ENCODE assay signal across 1 cellular context in the genomic region with DNA sequence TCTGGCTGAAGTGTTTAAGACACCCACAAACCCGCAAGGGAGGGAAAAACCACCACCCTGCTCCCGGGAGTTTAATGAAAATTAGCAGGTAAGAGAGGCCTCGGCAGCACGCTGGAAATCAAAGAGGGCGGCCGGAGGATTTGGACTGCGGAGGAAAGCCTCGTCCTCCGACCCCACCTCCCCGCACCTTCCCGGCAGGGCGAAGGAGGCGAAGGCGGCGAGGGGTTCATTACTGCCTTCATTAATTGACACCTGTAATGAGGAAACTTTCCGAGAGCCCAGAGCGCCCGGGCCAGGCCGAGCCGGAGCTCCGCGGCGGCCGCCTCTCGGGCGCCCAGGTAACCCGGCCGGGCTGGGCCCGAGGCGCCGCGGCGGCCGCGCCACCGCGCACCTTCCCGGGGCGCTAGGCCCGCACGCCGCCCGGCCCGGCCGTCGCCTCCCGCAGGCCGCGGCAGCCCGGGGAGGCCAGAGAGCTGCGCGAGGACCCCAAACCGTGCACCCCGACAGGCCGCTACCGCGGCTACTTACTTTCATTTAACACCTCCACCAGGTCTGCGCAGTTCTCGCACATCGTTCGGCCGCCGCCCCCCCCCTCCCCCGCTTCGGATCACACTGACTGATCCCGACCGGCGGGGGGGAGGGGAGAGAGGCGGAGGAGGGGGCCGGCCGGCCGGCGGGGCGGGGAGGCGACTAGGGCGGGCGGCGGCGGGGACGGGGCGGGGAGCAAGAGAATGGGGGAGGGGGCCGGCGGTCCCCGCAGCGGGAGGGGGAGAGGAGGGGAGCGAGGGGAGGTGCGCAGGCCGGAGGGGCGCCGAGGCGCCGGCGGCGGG.
TF ChIP-seq lines count a peak whose summit lies in the region.

No MANE protein-coding gene starts in this region.

TF ChIP-seq in HepG2, 621 proteins besides CTCF, POLR2A, EP300 and RAD21 (continued from another document and continues in another):
- TF ChIP-seq, protein P1, sequence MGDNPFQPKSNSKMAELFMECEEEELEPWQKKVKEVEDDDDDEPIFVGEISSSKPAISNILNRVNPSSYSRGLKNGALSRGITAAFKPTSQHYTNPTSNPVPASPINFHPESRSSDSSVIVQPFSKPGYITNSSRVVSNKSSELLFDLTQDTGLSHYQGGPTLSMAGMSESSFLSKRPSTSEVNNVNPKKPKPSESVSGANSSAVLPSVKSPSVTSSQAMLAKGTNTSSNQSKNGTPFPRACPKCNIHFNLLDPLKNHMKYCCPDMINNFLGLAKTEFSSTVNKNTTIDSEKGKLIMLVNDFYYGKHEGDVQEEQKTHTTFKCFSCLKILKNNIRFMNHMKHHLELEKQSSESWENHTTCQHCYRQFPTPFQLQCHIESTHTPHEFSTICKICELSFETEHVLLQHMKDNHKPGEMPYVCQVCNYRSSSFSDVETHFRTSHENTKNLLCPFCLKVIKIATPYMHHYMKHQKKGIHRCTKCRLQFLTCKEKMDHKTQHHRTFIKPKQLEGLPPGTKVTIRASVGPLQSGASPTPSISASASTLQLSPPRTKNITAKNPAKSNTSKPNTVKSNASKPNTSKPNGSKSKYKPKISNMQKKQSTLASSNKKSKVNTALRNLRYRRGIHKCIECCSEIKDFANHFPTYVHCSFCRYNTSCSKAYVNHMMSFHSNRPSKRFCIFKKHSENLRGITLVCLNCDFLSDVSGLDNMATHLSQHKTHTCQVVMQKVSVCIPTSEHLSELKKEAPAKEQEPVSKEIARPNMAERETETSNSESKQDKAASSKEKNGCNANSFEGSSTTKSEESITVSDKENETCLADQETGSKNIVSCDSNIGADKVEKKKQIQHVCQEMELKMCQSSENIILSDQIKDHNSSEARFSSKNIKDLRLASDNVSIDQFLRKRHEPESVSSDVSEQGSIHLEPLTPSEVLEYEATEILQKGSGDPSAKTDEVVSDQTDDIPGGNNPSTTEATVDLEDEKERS (CRISPR knock-in tag; IDR thresholded peaks at IDR 0.05) = no peak
- TF ChIP-seq THAP11 (CRISPR knock-in tag; IDR thresholded peaks at IDR 0.05) (no peak), TP53 (CRISPR knock-in tag; conservative IDR thresholded peaks at IDR 0.05) (no peak), SMAD3 (CRISPR knock-in tag; IDR thresholded peaks at IDR 0.05) (no peak), SRSF9 (IDR thresholded peaks at IDR 0.05; ENCODE audit: borderline replicate concordance, insufficient read depth, low read depth, low read length, poor library complexity, severe bottlenecking) (no peak), ZNF569 (CRISPR knock-in tag; IDR thresholded peaks at IDR 0.05; ENCODE audit: borderline replicate concordance) (no peak; the same call in 1 of the 2 replicates), TCF7 (IDR thresholded peaks at IDR 0.05; ENCODE audit: low read depth) (0 out of 2 replicates have a peak, but pooled peaks have one; percentile 15), ZNF441 (CRISPR knock-in tag; IDR thresholded peaks at IDR 0.05; ENCODE audit: borderline replicate concordance) (no peak), SMAD1 (CRISPR knock-in tag; IDR thresholded peaks at IDR 0.05; ENCODE audit: borderline replicate concordance, low read depth) (no peak), NFKBIZ (CRISPR knock-in tag; IDR thresholded peaks at IDR 0.05) (no peak), HOXA9 (CRISPR knock-in tag; IDR thresholded peaks at IDR 0.05; ENCODE audit: borderline replicate concordance) (0 out of 2 replicates have a peak, but pooled peaks have one; percentile 21), ZNF670 (CRISPR knock-in tag; IDR thresholded peaks at IDR 0.05; ENCODE audit: borderline replicate concordance) (no peak; the same call in 1 of the 2 replicates), MXD4 (CRISPR knock-in tag; IDR thresholded peaks at IDR 0.05) (no peak), ZKSCAN8 (CRISPR knock-in tag; IDR thresholded peaks at IDR 0.05; ENCODE audit: borderline replicate concordance) (no peak), NAIF1 (CRISPR knock-in tag; IDR thresholded peaks at IDR 0.05; ENCODE audit: borderline replicate concordance) (0 out of 2 replicates have a peak, but pooled peaks have one; percentile 12), KAT7 (CRISPR knock-in tag; IDR thresholded peaks at IDR 0.05; ENCODE audit: borderline replicate concordance) (0 out of 2 replicates have a peak, but pooled peaks have one; percentile 5)
- TF ChIP-seq, protein P2, sequence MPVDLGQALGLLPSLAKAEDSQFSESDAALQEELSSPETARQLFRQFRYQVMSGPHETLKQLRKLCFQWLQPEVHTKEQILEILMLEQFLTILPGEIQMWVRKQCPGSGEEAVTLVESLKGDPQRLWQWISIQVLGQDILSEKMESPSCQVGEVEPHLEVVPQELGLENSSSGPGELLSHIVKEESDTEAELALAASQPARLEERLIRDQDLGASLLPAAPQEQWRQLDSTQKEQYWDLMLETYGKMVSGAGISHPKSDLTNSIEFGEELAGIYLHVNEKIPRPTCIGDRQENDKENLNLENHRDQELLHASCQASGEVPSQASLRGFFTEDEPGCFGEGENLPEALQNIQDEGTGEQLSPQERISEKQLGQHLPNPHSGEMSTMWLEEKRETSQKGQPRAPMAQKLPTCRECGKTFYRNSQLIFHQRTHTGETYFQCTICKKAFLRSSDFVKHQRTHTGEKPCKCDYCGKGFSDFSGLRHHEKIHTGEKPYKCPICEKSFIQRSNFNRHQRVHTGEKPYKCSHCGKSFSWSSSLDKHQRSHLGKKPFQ (CRISPR knock-in tag; IDR thresholded peaks at IDR 0.05; ENCODE audit: insufficient replicate concordance) = peak; percentile 49
- TF ChIP-seq, protein P3, sequence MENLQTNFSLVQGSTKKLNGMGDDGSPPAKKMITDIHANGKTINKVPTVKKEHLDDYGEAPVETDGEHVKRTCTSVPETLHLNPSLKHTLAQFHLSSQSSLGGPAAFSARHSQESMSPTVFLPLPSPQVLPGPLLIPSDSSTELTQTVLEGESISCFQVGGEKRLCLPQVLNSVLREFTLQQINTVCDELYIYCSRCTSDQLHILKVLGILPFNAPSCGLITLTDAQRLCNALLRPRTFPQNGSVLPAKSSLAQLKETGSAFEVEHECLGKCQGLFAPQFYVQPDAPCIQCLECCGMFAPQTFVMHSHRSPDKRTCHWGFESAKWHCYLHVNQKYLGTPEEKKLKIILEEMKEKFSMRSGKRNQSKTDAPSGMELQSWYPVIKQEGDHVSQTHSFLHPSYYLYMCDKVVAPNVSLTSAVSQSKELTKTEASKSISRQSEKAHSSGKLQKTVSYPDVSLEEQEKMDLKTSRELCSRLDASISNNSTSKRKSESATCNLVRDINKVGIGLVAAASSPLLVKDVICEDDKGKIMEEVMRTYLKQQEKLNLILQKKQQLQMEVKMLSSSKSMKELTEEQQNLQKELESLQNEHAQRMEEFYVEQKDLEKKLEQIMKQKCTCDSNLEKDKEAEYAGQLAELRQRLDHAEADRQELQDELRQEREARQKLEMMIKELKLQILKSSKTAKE (CRISPR knock-in tag; IDR thresholded peaks at IDR 0.05; ENCODE audit: borderline replicate concordance) = peak; percentile 57; the same call in 1 of the 2 replicates
- TF ChIP-seq, protein P4, sequence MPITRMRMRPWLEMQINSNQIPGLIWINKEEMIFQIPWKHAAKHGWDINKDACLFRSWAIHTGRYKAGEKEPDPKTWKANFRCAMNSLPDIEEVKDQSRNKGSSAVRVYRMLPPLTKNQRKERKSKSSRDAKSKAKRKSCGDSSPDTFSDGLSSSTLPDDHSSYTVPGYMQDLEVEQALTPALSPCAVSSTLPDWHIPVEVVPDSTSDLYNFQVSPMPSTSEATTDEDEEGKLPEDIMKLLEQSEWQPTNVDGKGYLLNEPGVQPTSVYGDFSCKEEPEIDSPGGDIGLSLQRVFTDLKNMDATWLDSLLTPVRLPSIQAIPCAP (CRISPR knock-in tag; IDR thresholded peaks at IDR 0.05; ENCODE audit: low read depth) = no peak
- TF ChIP-seq, protein P5, sequence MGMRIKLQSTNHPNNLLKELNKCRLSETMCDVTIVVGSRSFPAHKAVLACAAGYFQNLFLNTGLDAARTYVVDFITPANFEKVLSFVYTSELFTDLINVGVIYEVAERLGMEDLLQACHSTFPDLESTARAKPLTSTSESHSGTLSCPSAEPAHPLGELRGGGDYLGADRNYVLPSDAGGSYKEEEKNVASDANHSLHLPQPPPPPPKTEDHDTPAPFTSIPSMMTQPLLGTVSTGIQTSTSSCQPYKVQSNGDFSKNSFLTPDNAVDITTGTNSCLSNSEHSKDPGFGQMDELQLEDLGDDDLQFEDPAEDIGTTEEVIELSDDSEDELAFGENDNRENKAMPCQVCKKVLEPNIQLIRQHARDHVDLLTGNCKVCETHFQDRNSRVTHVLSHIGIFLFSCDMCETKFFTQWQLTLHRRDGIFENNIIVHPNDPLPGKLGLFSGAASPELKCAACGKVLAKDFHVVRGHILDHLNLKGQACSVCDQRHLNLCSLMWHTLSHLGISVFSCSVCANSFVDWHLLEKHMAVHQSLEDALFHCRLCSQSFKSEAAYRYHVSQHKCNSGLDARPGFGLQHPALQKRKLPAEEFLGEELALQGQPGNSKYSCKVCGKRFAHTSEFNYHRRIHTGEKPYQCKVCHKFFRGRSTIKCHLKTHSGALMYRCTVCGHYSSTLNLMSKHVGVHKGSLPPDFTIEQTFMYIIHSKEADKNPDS (CRISPR knock-in tag; IDR thresholded peaks at IDR 0.05) = no peak
- TF ChIP-seq, protein P6, sequence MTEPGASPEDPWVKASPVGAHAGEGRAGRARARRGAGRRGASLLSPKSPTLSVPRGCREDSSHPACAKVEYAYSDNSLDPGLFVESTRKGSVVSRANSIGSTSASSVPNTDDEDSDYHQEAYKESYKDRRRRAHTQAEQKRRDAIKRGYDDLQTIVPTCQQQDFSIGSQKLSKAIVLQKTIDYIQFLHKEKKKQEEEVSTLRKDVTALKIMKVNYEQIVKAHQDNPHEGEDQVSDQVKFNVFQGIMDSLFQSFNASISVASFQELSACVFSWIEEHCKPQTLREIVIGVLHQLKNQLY (CRISPR knock-in tag; IDR thresholded peaks at IDR 0.05) = no peak
- TF ChIP-seq, protein P7, sequence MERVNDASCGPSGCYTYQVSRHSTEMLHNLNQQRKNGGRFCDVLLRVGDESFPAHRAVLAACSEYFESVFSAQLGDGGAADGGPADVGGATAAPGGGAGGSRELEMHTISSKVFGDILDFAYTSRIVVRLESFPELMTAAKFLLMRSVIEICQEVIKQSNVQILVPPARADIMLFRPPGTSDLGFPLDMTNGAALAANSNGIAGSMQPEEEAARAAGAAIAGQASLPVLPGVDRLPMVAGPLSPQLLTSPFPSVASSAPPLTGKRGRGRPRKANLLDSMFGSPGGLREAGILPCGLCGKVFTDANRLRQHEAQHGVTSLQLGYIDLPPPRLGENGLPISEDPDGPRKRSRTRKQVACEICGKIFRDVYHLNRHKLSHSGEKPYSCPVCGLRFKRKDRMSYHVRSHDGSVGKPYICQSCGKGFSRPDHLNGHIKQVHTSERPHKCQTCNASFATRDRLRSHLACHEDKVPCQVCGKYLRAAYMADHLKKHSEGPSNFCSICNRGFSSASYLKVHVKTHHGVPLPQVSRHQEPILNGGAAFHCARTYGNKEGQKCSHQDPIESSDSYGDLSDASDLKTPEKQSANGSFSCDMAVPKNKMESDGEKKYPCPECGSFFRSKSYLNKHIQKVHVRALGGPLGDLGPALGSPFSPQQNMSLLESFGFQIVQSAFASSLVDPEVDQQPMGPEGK (CRISPR knock-in tag; IDR thresholded peaks at IDR 0.05) = no peak; the same call in 1 of the 2 replicates
- TF ChIP-seq, protein P8, sequence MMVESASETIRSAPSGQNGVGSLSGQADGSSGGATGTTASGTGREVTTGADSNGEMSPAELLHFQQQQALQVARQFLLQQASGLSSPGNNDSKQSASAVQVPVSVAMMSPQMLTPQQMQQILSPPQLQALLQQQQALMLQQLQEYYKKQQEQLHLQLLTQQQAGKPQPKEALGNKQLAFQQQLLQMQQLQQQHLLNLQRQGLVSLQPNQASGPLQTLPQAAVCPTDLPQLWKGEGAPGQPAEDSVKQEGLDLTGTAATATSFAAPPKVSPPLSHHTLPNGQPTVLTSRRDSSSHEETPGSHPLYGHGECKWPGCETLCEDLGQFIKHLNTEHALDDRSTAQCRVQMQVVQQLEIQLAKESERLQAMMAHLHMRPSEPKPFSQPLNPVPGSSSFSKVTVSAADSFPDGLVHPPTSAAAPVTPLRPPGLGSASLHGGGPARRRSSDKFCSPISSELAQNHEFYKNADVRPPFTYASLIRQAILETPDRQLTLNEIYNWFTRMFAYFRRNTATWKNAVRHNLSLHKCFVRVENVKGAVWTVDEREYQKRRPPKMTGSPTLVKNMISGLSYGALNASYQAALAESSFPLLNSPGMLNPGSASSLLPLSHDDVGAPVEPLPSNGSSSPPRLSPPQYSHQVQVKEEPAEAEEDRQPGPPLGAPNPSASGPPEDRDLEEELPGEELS (CRISPR knock-in tag; IDR thresholded peaks at IDR 0.05) = no peak
- TF ChIP-seq, protein P9, sequence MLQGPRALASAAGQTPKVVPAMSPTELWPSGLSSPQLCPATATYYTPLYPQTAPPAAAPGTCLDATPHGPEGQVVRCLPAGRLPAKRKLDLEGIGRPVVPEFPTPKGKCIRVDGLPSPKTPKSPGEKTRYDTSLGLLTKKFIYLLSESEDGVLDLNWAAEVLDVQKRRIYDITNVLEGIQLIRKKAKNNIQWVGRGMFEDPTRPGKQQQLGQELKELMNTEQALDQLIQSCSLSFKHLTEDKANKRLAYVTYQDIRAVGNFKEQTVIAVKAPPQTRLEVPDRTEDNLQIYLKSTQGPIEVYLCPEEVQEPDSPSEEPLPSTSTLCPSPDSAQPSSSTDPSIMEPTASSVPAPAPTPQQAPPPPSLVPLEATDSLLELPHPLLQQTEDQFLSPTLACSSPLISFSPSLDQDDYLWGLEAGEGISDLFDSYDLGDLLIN (CRISPR knock-in tag; IDR thresholded peaks at IDR 0.05; ENCODE audit: borderline replicate concordance) = no peak
- TF ChIP-seq, protein P10, sequence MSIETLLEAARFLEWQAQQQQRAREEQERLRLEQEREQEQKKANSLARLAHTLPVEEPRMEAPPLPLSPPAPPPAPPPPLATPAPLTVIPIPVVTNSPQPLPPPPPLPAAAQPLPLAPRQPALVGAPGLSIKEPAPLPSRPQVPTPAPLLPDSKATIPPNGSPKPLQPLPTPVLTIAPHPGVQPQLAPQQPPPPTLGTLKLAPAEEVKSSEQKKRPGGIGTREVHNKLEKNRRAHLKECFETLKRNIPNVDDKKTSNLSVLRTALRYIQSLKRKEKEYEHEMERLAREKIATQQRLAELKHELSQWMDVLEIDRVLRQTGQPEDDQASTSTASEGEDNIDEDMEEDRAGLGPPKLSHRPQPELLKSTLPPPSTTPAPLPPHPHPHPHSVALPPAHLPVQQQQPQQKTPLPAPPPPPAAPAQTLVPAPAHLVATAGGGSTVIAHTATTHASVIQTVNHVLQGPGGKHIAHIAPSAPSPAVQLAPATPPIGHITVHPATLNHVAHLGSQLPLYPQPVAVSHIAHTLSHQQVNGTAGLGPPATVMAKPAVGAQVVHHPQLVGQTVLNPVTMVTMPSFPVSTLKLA (IDR thresholded peaks at IDR 0.05) = no peak
- TF ChIP-seq, protein P11, sequence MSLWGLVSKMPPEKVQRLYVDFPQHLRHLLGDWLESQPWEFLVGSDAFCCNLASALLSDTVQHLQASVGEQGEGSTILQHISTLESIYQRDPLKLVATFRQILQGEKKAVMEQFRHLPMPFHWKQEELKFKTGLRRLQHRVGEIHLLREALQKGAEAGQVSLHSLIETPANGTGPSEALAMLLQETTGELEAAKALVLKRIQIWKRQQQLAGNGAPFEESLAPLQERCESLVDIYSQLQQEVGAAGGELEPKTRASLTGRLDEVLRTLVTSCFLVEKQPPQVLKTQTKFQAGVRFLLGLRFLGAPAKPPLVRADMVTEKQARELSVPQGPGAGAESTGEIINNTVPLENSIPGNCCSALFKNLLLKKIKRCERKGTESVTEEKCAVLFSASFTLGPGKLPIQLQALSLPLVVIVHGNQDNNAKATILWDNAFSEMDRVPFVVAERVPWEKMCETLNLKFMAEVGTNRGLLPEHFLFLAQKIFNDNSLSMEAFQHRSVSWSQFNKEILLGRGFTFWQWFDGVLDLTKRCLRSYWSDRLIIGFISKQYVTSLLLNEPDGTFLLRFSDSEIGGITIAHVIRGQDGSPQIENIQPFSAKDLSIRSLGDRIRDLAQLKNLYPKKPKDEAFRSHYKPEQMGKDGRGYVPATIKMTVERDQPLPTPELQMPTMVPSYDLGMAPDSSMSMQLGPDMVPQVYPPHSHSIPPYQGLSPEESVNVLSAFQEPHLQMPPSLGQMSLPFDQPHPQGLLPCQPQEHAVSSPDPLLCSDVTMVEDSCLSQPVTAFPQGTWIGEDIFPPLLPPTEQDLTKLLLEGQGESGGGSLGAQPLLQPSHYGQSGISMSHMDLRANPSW (CRISPR knock-in tag; IDR thresholded peaks at IDR 0.05; ENCODE audit: borderline replicate concordance) = no peak
